In the genomic region with DNA sequence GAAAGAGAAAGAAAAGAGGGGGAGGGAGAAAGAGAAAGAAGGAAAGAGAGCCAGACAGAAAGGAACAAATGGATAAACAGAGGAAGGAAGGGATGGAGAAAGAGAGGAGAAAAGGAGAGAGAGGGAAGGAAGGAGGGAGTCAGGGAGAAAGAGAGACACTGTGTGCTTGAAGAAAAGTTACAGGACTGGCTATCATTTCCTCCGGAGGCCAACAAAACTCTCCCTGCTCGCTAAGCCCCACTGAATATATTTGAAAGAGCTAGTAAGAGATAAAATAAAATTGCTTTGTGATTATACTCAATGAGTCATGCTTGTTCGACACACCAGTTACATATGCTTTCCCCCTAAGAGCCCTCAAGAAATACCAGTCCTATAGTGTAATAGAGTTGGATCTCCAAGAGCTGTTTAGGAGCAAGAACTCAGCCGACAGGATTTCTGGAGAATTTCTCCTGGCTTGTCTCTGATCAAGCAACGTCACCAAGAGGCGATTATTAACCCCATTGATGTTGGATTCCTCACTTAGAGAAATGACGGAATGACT, we compare ENCODE assay signal across 14 cellular contexts.
DNase-seq lines count a peak whose midpoint lies in the region; ATAC-seq and TF ChIP-seq lines count a peak whose summit lies in the region.
"Had no signal": no experiment of that assay in that cellular context is flagged by ENCODE, and none has a peak within 500 bp of the region (broad histone marks: within the 10 kb centered on the region; RNA-seq: fewer than 3 reads in every experiment).

No MANE protein-coding gene starts in this region.

- no peaks in the 10 kb centered on the region for H3K36me3 ChIP-seq in A673 (ENCODE audit: insufficient read depth, low read length, poor library complexity, severe bottlenecking)
- H3K36me3 ChIP-seq: tibial artery had no signal

- DNase-seq in A673 (ENCODE audit: low spot score) (peak; percentile 27), HS-5 (ENCODE audit: low read depth) (peak; percentile 47), astrocyte of the cerebellum (ENCODE audit: low read depth) (peak; percentile 55), foreskin keratinocyte (peak; percentile 37 to 68), NAMALWA (ENCODE audit: low spot score) (no peak), germinal center (ENCODE audit: low spot score) (no peak), HEK293T (ENCODE audit: extremely low spot score) (no peak)
- DNase-seq: activated gamma-delta T cell, NCI-H2029, NCI-H82, Right ventricle myocardium superior, tibial artery had no signal

- H3K4me3 ChIP-seq in A673 (ENCODE audit: low read depth, low read length, poor library complexity, severe bottlenecking) (no peak overlapping the region), astrocyte of the cerebellum (ENCODE audit: low read depth, low read length) (no peak overlapping the region)
- H3K4me3 ChIP-seq: GM12878, tibial artery had no signal

- peak; percentile 84 for ATAC-seq in foreskin keratinocyte
- ATAC-seq in HG03439 (IDR thresholded peaks at IDR 0.05; ENCODE audit: unreplicated experiment) = no peak
- ATAC-seq: GM12878 had no signal

- in situ Hi-C loops in astrocyte of the cerebellum (cut with HindIII; ENCODE audit: low sequenced_read_pairs) = no loop called here

- H3K9me3 ChIP-seq in A673 (ENCODE audit: low read depth, low read length, poor library complexity, severe bottlenecking) = no peaks in the 10 kb centered on the region
- H3K9me3 ChIP-seq: tibial artery had no signal

- intact Hi-C loops in A673 (cut with micrococcal nuclease; ENCODE audit: unreplicated experiment) = no loop called here

- POLR2A ChIA-PET in A673 (lab: Charles Lee; ENCODE audit: low non-redundant PET) = no interaction called here
- POLR2A ChIA-PET in HEK293T (lab: Yijun Ruan, JAX) = no interaction called here

- TF ChIP-seq CTCF in A673 (conservative IDR thresholded peaks at IDR 0.05; ENCODE audit: low read depth, low read length) = no peak
- no peak for TF ChIP-seq CTCF in astrocyte of the cerebellum (IDR thresholded peaks at IDR 0.05; ENCODE audit: low read depth, low read length, missing control alignments)
- TF ChIP-seq CTCF in foreskin keratinocyte (conservative IDR thresholded peaks at IDR 0.05) = no peak

- CTCF ChIA-PET in A673 (lab: Charles Lee) (no interaction called here), HEK293T (lab: Yijun Ruan, JAX) (no interaction called here)

- no peak overlapping the region for H3K27ac ChIP-seq in A673 (ENCODE audit: low read depth, low read length, poor library complexity, severe bottlenecking)
- H3K27ac ChIP-seq in foreskin keratinocyte = no peak overlapping the region
- H3K27ac ChIP-seq: tibial artery had no signal

- BruUV-seq in A673 (replicated peaks; lab: Mats Ljungman, UMichigan) = no TSS peak

- H3K27me3 ChIP-seq in A673 (replicated peaks; ENCODE audit: insufficient read depth, low read depth, low read length, poor library complexity) (peaks cover 3% of the 10 kb centered on the region), foreskin keratinocyte (no peaks in the 10 kb centered on the region)
- H3K27me3 ChIP-seq: tibial artery had no signal

- H3K4me1 ChIP-seq in A673 (ENCODE audit: insufficient read depth, low read length, poor library complexity, severe bottlenecking) = no peaks in the 10 kb centered on the region
- H3K4me1 ChIP-seq in foreskin keratinocyte = peaks cover 7% of the 10 kb centered on the region
- H3K4me1 ChIP-seq: tibial artery had no signal

TF ChIP-seq in HEK293T, 16 proteins besides CTCF, POLR2A, EP300 and RAD21:
- TF ChIP-seq L3MBTL2 (conservative IDR thresholded peaks at IDR 0.05) (no peak), ZNF384 (IDR thresholded peaks at IDR 0.05) (no peak), SP1 (IDR thresholded peaks at IDR 0.05) (no peak), TARDBP (IDR thresholded peaks at IDR 0.05) (no peak), FOXA1 (IDR thresholded peaks at IDR 0.05) (no peak)
- TF ChIP-seq, protein P1, sequence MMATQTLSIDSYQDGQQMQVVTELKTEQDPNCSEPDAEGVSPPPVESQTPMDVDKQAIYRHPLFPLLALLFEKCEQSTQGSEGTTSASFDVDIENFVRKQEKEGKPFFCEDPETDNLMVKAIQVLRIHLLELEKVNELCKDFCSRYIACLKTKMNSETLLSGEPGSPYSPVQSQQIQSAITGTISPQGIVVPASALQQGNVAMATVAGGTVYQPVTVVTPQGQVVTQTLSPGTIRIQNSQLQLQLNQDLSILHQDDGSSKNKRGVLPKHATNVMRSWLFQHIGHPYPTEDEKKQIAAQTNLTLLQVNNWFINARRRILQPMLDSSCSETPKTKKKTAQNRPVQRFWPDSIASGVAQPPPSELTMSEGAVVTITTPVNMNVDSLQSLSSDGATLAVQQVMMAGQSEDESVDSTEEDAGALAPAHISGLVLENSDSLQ (IDR thresholded peaks at IDR 0.05) = no peak
TF ChIP-seq in HEK293T: peak in this region for 0.

Comparison
In these comparisons a context has a peak if more than half of its experiments do, and no peak if none do; other contexts are left out.
1. DNase-seq: peak in A673 (single experiment), HS-5 (single experiment), astrocyte of the cerebellum (single experiment) and foreskin keratinocyte (2 of 2); none in NAMALWA (single experiment), germinal center (single experiment) and HEK293T (single experiment).